ENCODE assay signal across 8 cellular contexts in genomic region chr17:77286641-77287431, GRCh38.
DNase-seq lines count a peak whose midpoint lies in the region; TF ChIP-seq lines count a peak whose summit lies in the region.

No MANE protein-coding gene starts in this region.

- H3K27me3 ChIP-seq in AG04450 (ENCODE audit: control insufficient read depth, insufficient read depth, low read length) (no peaks in the 10 kb centered on the region), mesendoderm (ENCODE audit: insufficient read depth, low read length, poor library complexity) (no peaks in the 10 kb centered on the region)

- CTCF ChIA-PET in AG04450 (lab: Charles Lee) = interaction anchor here (1.6 kb wide), 1 partner anchor 199 kb away, joined by 10 read pairs; no protein-coding TSS in a partner anchor

- no peak overlapping the region for H3K4me2 ChIP-seq in mesendoderm (ENCODE audit: low read length)

- H4K8ac ChIP-seq in mesendoderm (ENCODE audit: low read depth, low read length) = no peak overlapping the region

- no peak overlapping the region for H3K4me3 ChIP-seq in AG04450 (ENCODE audit: low read depth, low read length)
- H3K4me3 ChIP-seq in cardiac fibroblast (replicated peaks in 1 of 2; ENCODE audit: low read depth in 2 of 2, low read length in 2 of 2) = no peak overlapping the region
- H3K4me3 ChIP-seq in mesendoderm (ENCODE audit: low read length) = no peak overlapping the region

- H2BK15ac ChIP-seq in mesendoderm (replicated peaks; ENCODE audit: low read depth) = no peak overlapping the region

- peaks cover 16% of the 10 kb centered on the region for H3K4me1 ChIP-seq in mesendoderm (ENCODE audit: control insufficient read depth, low read depth, low read length)

- H3K79me1 ChIP-seq in mesendoderm (ENCODE audit: low read length) = peaks cover 9% of the 10 kb centered on the region

- POLR2A ChIA-PET in AG04450 (lab: Yijun Ruan, JAX) = interaction anchor here (0.5 to 1.6 kb wide), 5 partner anchors 17 to 143 kb away, joined by 3 to 8 read pairs (median 3); no protein-coding TSS in a partner anchor

- no peak for DNase-seq in AG04450 (ENCODE audit: low read depth, low spot score)
- DNase-seq in NCI-H1092 treated with DMSO at 0.1 percent for 48 hours (lab: John Stamatoyannopoulos, UW) = peak; percentile 85
- DNase-seq in cardiac fibroblast (ENCODE audit: low read depth in 2 of 2) = peak; percentile 81 to 97
- no peak for DNase-seq in mesendoderm
- DNase-seq in midbrain (lab: John Stamatoyannopoulos, UW) = no peak
- DNase-seq in NOMO-1 (lab: John Stamatoyannopoulos, UW; ENCODE audit: unreplicated experiment in 2 of 2) = no peak
- DNase-seq in germinal center (ENCODE audit: low spot score) = no peak
- no peak for DNase-seq in stimulated activated CD4-positive, alpha-beta T cell treated with anti-CD3 and anti-CD28 coated beads, Interleukin-2, amount 100 ng/mL, for 24 hours

- no peak overlapping the region for H3K23ac ChIP-seq in mesendoderm (ENCODE audit: low read length)

- no peak for TF ChIP-seq CTCF in AG04450 (IDR thresholded peaks at IDR 0.05; ENCODE audit: low read depth, low read length)
- no peak for TF ChIP-seq CTCF in cardiac fibroblast (IDR thresholded peaks at IDR 0.05; ENCODE audit: low read depth, low read length)

- no CpG with 5 or more reads among the region's 21 CpGs for WGBS in mesendoderm (ENCODE audit: extremely low coverage, insufficient coverage, low lambda C conversion rate)

- no peak overlapping the region for H2BK120ac ChIP-seq in mesendoderm (ENCODE audit: low read depth, low read length)

- no peak overlapping the region for H4K5ac ChIP-seq in mesendoderm (ENCODE audit: low read length)

- no peaks in the 10 kb centered on the region for H3K36me3 ChIP-seq in mesendoderm (ENCODE audit: control insufficient read depth, insufficient read depth, low read length)

- no peak overlapping the region for H3K9ac ChIP-seq in mesendoderm (ENCODE audit: low read length)

- H3K18ac ChIP-seq in mesendoderm (ENCODE audit: low read length) = peak overlapping the region; percentile 8

- no peak overlapping the region for H2AK5ac ChIP-seq in mesendoderm (ENCODE audit: low read length)

- H3K9me3 ChIP-seq in AG04450 (ENCODE audit: control insufficient read depth, insufficient read depth, low read length) = no peaks in the 10 kb centered on the region; the same call in 1 of the 2 replicates

- no peak overlapping the region for H2BK5ac ChIP-seq in mesendoderm (ENCODE audit: low read length)

- H3K56ac ChIP-seq in mesendoderm (ENCODE audit: low read length) = peak overlapping the region; percentile 34

- H3K27ac ChIP-seq in AG04450 (ENCODE audit: low read depth, low read length) (peak overlapping the region; percentile 89), mesendoderm (ENCODE audit: low read depth, low read length) (no peak overlapping the region)

- H3K79me2 ChIP-seq in mesendoderm (ENCODE audit: control insufficient read depth, insufficient read depth, low read length) = peaks cover 43% of the 10 kb centered on the region

- no peak overlapping the region for H3K4ac ChIP-seq in mesendoderm (ENCODE audit: low read depth, low read length)

Comparison
In these comparisons a context has a peak if more than half of its experiments do, and no peak if none do; other contexts are left out.
1. DNase-seq: peak in NCI-H1092 treated with DMSO at 0.1 percent for 48 hours (single experiment) and cardiac fibroblast (2 of 2); none in AG04450 (single experiment), mesendoderm (single experiment), midbrain (single experiment), NOMO-1 (0 of 2), germinal center (single experiment) and stimulated activated CD4-positive, alpha-beta T cell treated with anti-CD3 and anti-CD28 coated beads, Interleukin-2, amount 100 ng/mL, for 24 hours (0 of 2).